ENCODE assay signal across 9 cellular contexts in genomic region chr11:21421930-21422329, GRCh38.
"Had no signal": no experiment of that assay in that cellular context is flagged by ENCODE, and none has a peak within 500 bp of the region (broad histone marks: within the 10 kb centered on the region; RNA-seq: fewer than 3 reads in every experiment).

No MANE protein-coding gene starts in this region.

- H3K9ac ChIP-seq: GM23248 had no signal

- H3K4me3 ChIP-seq: GM23248, K562 had no signal

- FAIRE-seq: H1, H54, K562 had no signal

- H3K27ac ChIP-seq: GM23248, HL-60 had no signal

- DNase-seq: GM23248, H9, HCEC 1CT, IMR-90, KG1 had no signal

- H2AFZ ChIP-seq: GM23248 had no signal

- ATAC-seq: K562 had no signal
